In genomic region chr19:610071-610800, GRCh38 we compare ENCODE assay signal across 10 cellular contexts. TPM values are rescaled to one million over a fixed set of nuclear protein-coding genes. Genes with fewer than 3 reads are reported as not detected.
DNase-seq lines count a peak whose midpoint lies in the region; FAIRE-seq and TF ChIP-seq lines count a peak whose summit lies in the region.
"Had no signal": no experiment of that assay in that cellular context is flagged by ENCODE, and none has a peak within 500 bp of the region (broad histone marks: within the 10 kb centered on the region; RNA-seq: fewer than 3 reads in every experiment).

No MANE protein-coding gene starts in this region.

- peak overlapping the region; percentile 28; the same call in 1 of the 2 replicates for H4K8ac ChIP-seq in H1 (ENCODE audit: extremely low read depth, insufficient read depth, low read length)

- 51 to 60% methylated on average over 18 to 36 of the region's 38 CpGs for WGBS in GM23248 (ENCODE audit: low coverage in 1 of 2, low lambda C conversion rate in 2 of 2, missing lambda C conversion rate in 2 of 2), 2 experiments
- 94% methylated on average over 12 of the region's 38 CpGs; no CpG with 5 or more reads in 1 of the 2 experiments for WGBS in H1 (ENCODE audit: extremely low coverage in 1 of 2, insufficient coverage in 1 of 2, insufficient read length in 1 of 2, insufficient replicate concordance in 2 of 2, low coverage in 1 of 2, low lambda C conversion rate in 2 of 2, missing lambda C conversion rate in 1 of 2), 2 experiments

- H3K4me1 ChIP-seq in GM23248 (ENCODE audit: insufficient read depth) (peaks cover 15% of the 10 kb centered on the region), H1 (replicated peaks in 1 of 4; ENCODE audit: control insufficient read depth in 3 of 4, insufficient read depth in 4 of 4, low read length in 3 of 4) (no peaks in the 10 kb centered on the region)

- H3K9me3 Mint-ChIP-seq in T-helper 1 cell treated with Interleukin-12 subunit alpha and Interleukin-12 subunit beta and Interleukin-4 antibody, amounts not matched to agents 30 μg/mL and 1 μg/mL, for 36 hours, result no peaks in the 10 kb centered on the region
- H3K9me3 Mint-ChIP-seq in endothelial cell (ENCODE audit: unreplicated experiment), result no peaks in the 10 kb centered on the region

- H2BK15ac ChIP-seq in H1 (ENCODE audit: low read length), result no peak overlapping the region

- peaks cover 6% of the 10 kb centered on the region for H3F3A ChIP-seq in GM23248 (ENCODE audit: insufficient read depth)

- POLR2A ChIA-PET in H1 (lab: Charles Lee; ENCODE audit: partially characterized antibody), result interaction anchor here (1.6 kb wide), 1 partner anchor 20 kb away, joined by 3 read pairs; no protein-coding TSS in a partner anchor

- H3K27ac ChIP-seq in GM23248 (peak overlapping the region; percentile 85), H1 (ENCODE audit: low read depth, low read length) (no peak overlapping the region)

- H3K4me1 Mint-ChIP-seq in T-helper 1 cell treated with Interleukin-12 subunit alpha and Interleukin-12 subunit beta and Interleukin-4 antibody, amounts not matched to agents 30 μg/mL and 1 μg/mL, for 36 hours (ENCODE audit: low read depth), result peaks cover 5% of the 10 kb centered on the region
- H3K4me1 Mint-ChIP-seq in endothelial cell (ENCODE audit: unreplicated experiment), result no peaks in the 10 kb centered on the region

- H2BK5ac ChIP-seq in H1 (ENCODE audit: low read depth, low read length), result no peak overlapping the region

- peak overlapping the region; percentile 93 for H3K4me3 Mint-ChIP-seq in T-helper 1 cell treated with Interleukin-12 subunit alpha and Interleukin-12 subunit beta and Interleukin-4 antibody, amounts not matched to agents 30 μg/mL and 1 μg/mL, for 36 hours
- no peak overlapping the region for H3K4me3 Mint-ChIP-seq in endothelial cell (ENCODE audit: unreplicated experiment)

- TF ChIP-seq CTCF in H1 (IDR thresholded peaks at IDR 0.05; ENCODE audit: control extremely low read depth in 1 of 3, insufficient read depth in 1 of 3, low read depth in 1 of 3, low read length in 3 of 3), result no peak
- TF ChIP-seq CTCF in endothelial cell (IDR thresholded peaks at IDR 0.05; ENCODE audit: unreplicated experiment), result no peak
- TF ChIP-seq CTCF in GM13976 (IDR thresholded peaks at IDR 0.05; ENCODE audit: borderline replicate concordance, control extremely low read depth, extremely low read depth, insufficient read depth, missing control alignments), result no peak

- no peak for TF ChIP-seq RAD21 in H1 (IDR thresholded peaks at IDR 0.05 in 1 of 2, conservative IDR thresholded peaks at IDR 0.05 in 1 of 2; ENCODE audit: low read depth in 2 of 2, low read length in 2 of 2)

- no peaks in the 10 kb centered on the region for H3K9me2 ChIP-seq in GM23248 (ENCODE audit: insufficient read depth)

- H3K56ac ChIP-seq in H1 (replicated peaks; ENCODE audit: insufficient read length, low read depth, low read length), result no peak overlapping the region

- TF ChIP-seq POLR2A in H1 (IDR thresholded peaks at IDR 0.05; ENCODE audit: control extremely low read depth in 1 of 2, low read depth in 2 of 2, low read length in 2 of 2), result no peak

- H3K18ac ChIP-seq in H1 (ENCODE audit: extremely low read depth, low read length), result no peak overlapping the region

- no peaks in the 10 kb centered on the region for H3K36me3 ChIP-seq in GM23248 (ENCODE audit: low read depth)
- H3K36me3 ChIP-seq in H1 (ENCODE audit: control insufficient read depth in 2 of 4, insufficient read depth in 4 of 4, low read length in 3 of 4), result peaks cover 0 to 7% (median 3%) of the 10 kb centered on the region in 4 experiments; a peak in 2 of 8 replicates

- no peaks in the 10 kb centered on the region for H3K27me3 ChIP-seq in GM23248 (replicated peaks; ENCODE audit: insufficient read depth)
- no peaks in the 10 kb centered on the region for H3K27me3 ChIP-seq in H1 (replicated peaks in 1 of 4; ENCODE audit: control insufficient read depth in 3 of 4, extremely low read depth in 1 of 4, insufficient read depth in 3 of 4, low read length in 3 of 4)

- H2AK5ac ChIP-seq in H1 (ENCODE audit: low read depth, low read length), result no peak overlapping the region

- H3K9ac ChIP-seq in GM23248, result peak overlapping the region; percentile 65; the same call in 1 of the 2 replicates
- H3K9ac ChIP-seq in H1 (replicated peaks in 1 of 4; ENCODE audit: extremely low read depth in 1 of 4, low read depth in 3 of 4, low read length in 3 of 4), result no peak overlapping the region

- H3K4ac ChIP-seq in H1 (replicated peaks; ENCODE audit: insufficient read length, low read depth, low read length), result no peak overlapping the region

- H3K4me2 ChIP-seq in GM23248 (ENCODE audit: unreplicated experiment) (peak overlapping the region; percentile 51), H1 (ENCODE audit: insufficient read depth in 1 of 2, low read depth in 2 of 2, low read length in 2 of 2) (no peak overlapping the region)

- in situ Hi-C loops in GM23248 (cut with MboI) (no loop called here), GM13976 (cut with MboI; ENCODE audit: low sequenced_read_pairs, unreplicated experiment) (no loop called here)

- FAIRE-seq in H1 (lab: Jason Lieb, UNC), result no peak

- H3K23ac ChIP-seq in H1 (ENCODE audit: insufficient read length), result no peak overlapping the region

- H3K9me3 ChIP-seq in GM23248 (ENCODE audit: low read depth), result no peaks in the 10 kb centered on the region
- H3K9me3 ChIP-seq in H1 (ENCODE audit: insufficient read depth in 2 of 2, low read depth in 1 of 2, low read length in 1 of 2), result peaks cover 0 to 4% of the 10 kb centered on the region in 2 experiments; a peak in 1 of 4 replicates

- no peaks in the 10 kb centered on the region for H4K20me1 ChIP-seq in GM23248 (ENCODE audit: insufficient read depth)
- peaks cover 0 to 2% of the 10 kb centered on the region in 2 experiments for H4K20me1 ChIP-seq in H1 (replicated peaks in 1 of 2; ENCODE audit: control insufficient read depth in 1 of 2, insufficient read depth in 2 of 2, low read length in 2 of 2)

- peaks cover 7% of the 10 kb centered on the region for H3K36me3 Mint-ChIP-seq in T-helper 1 cell treated with Interleukin-12 subunit alpha and Interleukin-12 subunit beta and Interleukin-4 antibody, amounts not matched to agents 30 μg/mL and 1 μg/mL, for 36 hours (ENCODE audit: low read depth)
- peaks cover 10% of the 10 kb centered on the region for H3K36me3 Mint-ChIP-seq in endothelial cell (ENCODE audit: low read depth, unreplicated experiment)

- H2BK12ac ChIP-seq in H1 (ENCODE audit: low read depth, low read length), result no peak overlapping the region

- no peaks in the 10 kb centered on the region for H3K27me3 Mint-ChIP-seq in T-helper 1 cell treated with Interleukin-12 subunit alpha and Interleukin-12 subunit beta and Interleukin-4 antibody, amounts not matched to agents 30 μg/mL and 1 μg/mL, for 36 hours (ENCODE audit: low read depth)
- peaks cover 7% of the 10 kb centered on the region for H3K27me3 Mint-ChIP-seq in endothelial cell (ENCODE audit: unreplicated experiment)

- peak overlapping the region; percentile 96 for H3K27ac Mint-ChIP-seq in T-helper 1 cell treated with Interleukin-12 subunit alpha and Interleukin-12 subunit beta and Interleukin-4 antibody, amounts not matched to agents 30 μg/mL and 1 μg/mL, for 36 hours
- H3K27ac Mint-ChIP-seq in endothelial cell (ENCODE audit: unreplicated experiment), result no peak overlapping the region

- DNase-seq in GM23248 (no peak), H1 (ENCODE audit: low read depth in 1 of 2, low spot score in 2 of 2) (no peak), NCI-H748 (lab: John Stamatoyannopoulos, UW; ENCODE audit: unreplicated experiment) (no peak), endothelial cell (ENCODE audit: low spot score) (no peak), GM13976 (ENCODE audit: low spot score) (no peak), SK-N-DZ (ENCODE audit: low spot score) (no peak)
- peak; percentile 26 for DNase-seq in stimulated activated CD4-positive, alpha-beta T cell treated with anti-CD3 and anti-CD28 coated beads, Interleukin-4, amount 100 ng/mL, for 24 hours

- no peak overlapping the region for H4K5ac ChIP-seq in H1 (ENCODE audit: insufficient read length, low read depth, low read length)

- H3K4me3 ChIP-seq in GM23248, result no peak overlapping the region
- no peak overlapping the region for H3K4me3 ChIP-seq in H1 (ENCODE audit: extremely low read depth in 1 of 4, insufficient read depth in 2 of 4, low read depth in 3 of 4, low read length in 4 of 4)

- H4K91ac ChIP-seq in H1 (replicated peaks; ENCODE audit: insufficient read length, low read length), result no peak overlapping the region

- CTCF ChIA-PET in H1 (lab: Charles Lee; ENCODE audit: partially characterized antibody), result interaction anchor here (1.2 to 1.3 kb wide), 2 partner anchors 21 to 26 kb away, joined by 3 to 4 read pairs; no protein-coding TSS in a partner anchor

- H2AFZ ChIP-seq in GM23248 (peak overlapping the region; percentile 39; the same call in 1 of the 2 replicates), H1 (ENCODE audit: low read length) (no peak overlapping the region)

- H3K79me1 ChIP-seq in H1 (ENCODE audit: low read depth, low read length), result no peaks in the 10 kb centered on the region; the same call in 1 of the 2 replicates

- H3K14ac ChIP-seq in H1 (ENCODE audit: insufficient read length), result no peak overlapping the region

- H3K79me2 ChIP-seq in GM23248 (ENCODE audit: insufficient read depth) (no peaks in the 10 kb centered on the region), H1 (ENCODE audit: control insufficient read depth in 1 of 2, insufficient read depth in 2 of 2, low read length in 2 of 2) (no peaks in the 10 kb centered on the region)

- H2BK120ac ChIP-seq in H1 (replicated peaks; ENCODE audit: low read depth, low read length), result no peak overlapping the region

- no peak for TF ChIP-seq EP300 in H1 (IDR thresholded peaks at IDR 0.05; ENCODE audit: borderline replicate concordance in 1 of 2, low read depth in 2 of 2, low read length in 2 of 2)

- H3K23me2 ChIP-seq in H1 (ENCODE audit: low read depth, low read length), result no peaks in the 10 kb centered on the region

- no peak overlapping the region for H2BK20ac ChIP-seq in H1 (ENCODE audit: low read length)

RNA-seq across cellular contexts. Expression of gene HCN2, which starts 20.6 kb away (rescaled TPM):
- 1.8 and 3.1 TPM in 2 replicates for total RNA-seq in GM23248 (2014; rRNA removed; shearing (Covaris generic))
- 0.14 TPM in 1 of 2 replicates, not detected in the other for polyA plus RNA-seq in GM23248 (2016; fragmentation: Nextera tagmentation; extraction: Ambion mirVana)
- 3.6 and 4.0 TPM in 2 replicates for total RNA-seq in H1 (2021; fragmentation: NEBNext Ultra II Directional; extraction: Animal tissue kit (Norgen Biotek cat#: 25700))
- polyA plus RNA-seq in H1 (2011; rRNA removed), result 1.0 and 1.9 TPM in 2 replicates
- polyA plus RNA-seq in H1 (2011; cell fraction: cytosol; rRNA removed), result 1.3 TPM
- polyA plus RNA-seq in H1 (2011; cell fraction: nucleus; rRNA removed), result 3.2 TPM
- polyA plus RNA-seq in H1 (2012, experiment 1 of 2), result 1.6 to 4.6 TPM (median 3.9 TPM) in 4 replicates
- polyA plus RNA-seq in H1 (2012, experiment 2 of 2), result 2.2 TPM
- polyA plus RNA-seq in H1 (2013, experiment 1 of 2), result 3.0 TPM
- 3.2 TPM for polyA plus RNA-seq in H1 (2013, experiment 2 of 2)
- 1.6 and 4.2 TPM in 2 replicates for polyA minus RNA-seq in H1 (2011; rRNA and poly(A)+ RNA removed)
- 2.5 TPM for polyA minus RNA-seq in H1 (2011; cell fraction: cytosol; rRNA and poly(A)+ RNA removed)
- polyA minus RNA-seq in H1 (2011; cell fraction: nucleus; rRNA and poly(A)+ RNA removed), result 1.4 TPM
- total RNA-seq in endothelial cell (ENCODE audit: unreplicated experiment), result 0.28 TPM
- 2.9 and 3.2 TPM in 2 replicates for polyA plus RNA-seq in SK-N-DZ (2014; cell fraction: cytosol; rRNA removed)
- polyA plus RNA-seq in SK-N-DZ (2014; cell fraction: nucleus; rRNA removed), result 3.0 and 5.0 TPM in 2 replicates
- total RNA-seq: epithelial cell of proximal tubule had no signal

RNA-seq across cellular contexts. Expression of gene POLRMT, which starts 23.1 kb away (rescaled TPM):
- 36.2 and 48.8 TPM in 2 replicates for total RNA-seq in GM23248 (2014; rRNA removed; shearing (Covaris generic))
- 21.8 and 23.6 TPM in 2 replicates for polyA plus RNA-seq in GM23248 (2016; fragmentation: Nextera tagmentation; extraction: Ambion mirVana)
- 110 and 111 TPM in 2 replicates for total RNA-seq in H1 (2021; fragmentation: NEBNext Ultra II Directional; extraction: Animal tissue kit (Norgen Biotek cat#: 25700))
- polyA plus RNA-seq in H1 (2011; rRNA removed), result 93.0 and 119 TPM in 2 replicates
- 84.7 TPM for polyA plus RNA-seq in H1 (2011; cell fraction: cytosol; rRNA removed)
- 444 TPM for polyA plus RNA-seq in H1 (2011; cell fraction: nucleus; rRNA removed)
- 84.6 to 159 TPM (median 148 TPM) in 4 replicates for polyA plus RNA-seq in H1 (2012, experiment 1 of 2)
- 84.5 TPM for polyA plus RNA-seq in H1 (2012, experiment 2 of 2)
- polyA plus RNA-seq in H1 (2013, experiment 1 of 2), result 105 TPM
- polyA plus RNA-seq in H1 (2013, experiment 2 of 2), result 97.6 TPM
- polyA minus RNA-seq in H1 (2011; rRNA and poly(A)+ RNA removed), result 132 and 217 TPM in 2 replicates
- 86.2 TPM for polyA minus RNA-seq in H1 (2011; cell fraction: cytosol; rRNA and poly(A)+ RNA removed)
- polyA minus RNA-seq in H1 (2011; cell fraction: nucleus; rRNA and poly(A)+ RNA removed), result 105 TPM
- total RNA-seq in endothelial cell (ENCODE audit: unreplicated experiment), result 53.6 TPM
- 49.8 and 61.6 TPM in 2 replicates for polyA plus RNA-seq in SK-N-DZ (2014; cell fraction: cytosol; rRNA removed)
- polyA plus RNA-seq in SK-N-DZ (2014; cell fraction: nucleus; rRNA removed), result 285 and 379 TPM in 2 replicates

RNA-seq across cellular contexts. Expression of gene FGF22, which starts 29.4 kb away (rescaled TPM):
- total RNA-seq in GM23248 (2014; rRNA removed; shearing (Covaris generic)), result 0.13 and 1.2 TPM in 2 replicates
- polyA plus RNA-seq in GM23248 (2016; fragmentation: Nextera tagmentation; extraction: Ambion mirVana) (not detected in 2 replicates), H1 (2011; rRNA removed) (0.44 and 0.99 TPM in 2 replicates)
- 1.7 and 1.9 TPM in 2 replicates for total RNA-seq in H1 (2021; fragmentation: NEBNext Ultra II Directional; extraction: Animal tissue kit (Norgen Biotek cat#: 25700))
- polyA plus RNA-seq in H1 (2011; cell fraction: cytosol; rRNA removed), result 1.3 TPM
- polyA plus RNA-seq in H1 (2011; cell fraction: nucleus; rRNA removed), result 4.9 TPM
- polyA plus RNA-seq in H1 (2012, experiment 1 of 2), result 1.9 to 3.1 TPM (median 2.3 TPM) in 4 replicates
- 0.64 TPM for polyA plus RNA-seq in H1 (2012, experiment 2 of 2)
- polyA plus RNA-seq in H1 (2013, experiment 1 of 2), result 0.85 TPM
- 0.81 TPM for polyA plus RNA-seq in H1 (2013, experiment 2 of 2)
- polyA minus RNA-seq in H1 (2011; rRNA and poly(A)+ RNA removed), result 0.22 TPM in 1 of 2 replicates, not detected in the other
- 0.73 TPM for polyA minus RNA-seq in H1 (2011; cell fraction: cytosol; rRNA and poly(A)+ RNA removed)
- polyA minus RNA-seq in H1 (2011; cell fraction: nucleus; rRNA and poly(A)+ RNA removed), result 0.90 TPM
- not detected for total RNA-seq in endothelial cell (ENCODE audit: unreplicated experiment)
- polyA plus RNA-seq in SK-N-DZ (2014; cell fraction: cytosol; rRNA removed), result 1.8 TPM in 1 of 2 replicates, not detected in the other
- 1.5 and 3.3 TPM in 2 replicates for polyA plus RNA-seq in SK-N-DZ (2014; cell fraction: nucleus; rRNA removed)
- total RNA-seq: epithelial cell of proximal tubule, NCI-H460 had no signal

RNA-seq across cellular contexts. Expression of gene BSG, which starts 37.8 kb away (rescaled TPM):
- 887 and 955 TPM in 2 replicates for total RNA-seq in GM23248 (2014; rRNA removed; shearing (Covaris generic))
- polyA plus RNA-seq in GM23248 (2016; fragmentation: Nextera tagmentation; extraction: Ambion mirVana) (939 and 970 TPM in 2 replicates), H1 (2011; rRNA removed) (1,055 and 1,381 TPM in 2 replicates)
- total RNA-seq in H1 (2021; fragmentation: NEBNext Ultra II Directional; extraction: Animal tissue kit (Norgen Biotek cat#: 25700)), result 726 and 743 TPM in 2 replicates
- 777 TPM for polyA plus RNA-seq in H1 (2011; cell fraction: cytosol; rRNA removed)
- 835 TPM for polyA plus RNA-seq in H1 (2011; cell fraction: nucleus; rRNA removed)
- 563 to 829 TPM (median 731 TPM) in 4 replicates for polyA plus RNA-seq in H1 (2012, experiment 1 of 2)
- 1,009 TPM for polyA plus RNA-seq in H1 (2012, experiment 2 of 2)
- 1,327 TPM for polyA plus RNA-seq in H1 (2013, experiment 1 of 2)
- 1,362 TPM for polyA plus RNA-seq in H1 (2013, experiment 2 of 2)
- polyA minus RNA-seq in H1 (2011; rRNA and poly(A)+ RNA removed), result 300 and 353 TPM in 2 replicates
- 459 TPM for polyA minus RNA-seq in H1 (2011; cell fraction: cytosol; rRNA and poly(A)+ RNA removed)
- 278 TPM for polyA minus RNA-seq in H1 (2011; cell fraction: nucleus; rRNA and poly(A)+ RNA removed)
- 353 TPM for total RNA-seq in endothelial cell (ENCODE audit: unreplicated experiment)
- polyA plus RNA-seq in SK-N-DZ (2014; cell fraction: cytosol; rRNA removed), result 842 and 849 TPM in 2 replicates
- 345 and 387 TPM in 2 replicates for polyA plus RNA-seq in SK-N-DZ (2014; cell fraction: nucleus; rRNA removed)

RNA-seq across cellular contexts. Expression of gene RNF126, which starts 52.8 kb away (rescaled TPM):
- total RNA-seq in GM23248 (2014; rRNA removed; shearing (Covaris generic)), result 71.3 and 72.4 TPM in 2 replicates
- polyA plus RNA-seq in GM23248 (2016; fragmentation: Nextera tagmentation; extraction: Ambion mirVana), result 52.7 and 58.5 TPM in 2 replicates
- total RNA-seq in H1 (2021; fragmentation: NEBNext Ultra II Directional; extraction: Animal tissue kit (Norgen Biotek cat#: 25700)), result 64.7 and 68.0 TPM in 2 replicates
- 21.8 and 56.5 TPM in 2 replicates for polyA plus RNA-seq in H1 (2011; rRNA removed)
- polyA plus RNA-seq in H1 (2011; cell fraction: cytosol; rRNA removed), result 41.8 TPM
- 90.9 TPM for polyA plus RNA-seq in H1 (2011; cell fraction: nucleus; rRNA removed)
- 43.7 to 67.7 TPM (median 63.8 TPM) in 4 replicates for polyA plus RNA-seq in H1 (2012, experiment 1 of 2)
- 52.5 TPM for polyA plus RNA-seq in H1 (2012, experiment 2 of 2)
- polyA plus RNA-seq in H1 (2013, experiment 1 of 2), result 85.5 TPM
- polyA plus RNA-seq in H1 (2013, experiment 2 of 2), result 80.6 TPM
- polyA minus RNA-seq in H1 (2011; rRNA and poly(A)+ RNA removed), result 5.7 and 7.1 TPM in 2 replicates
- 31.9 TPM for polyA minus RNA-seq in H1 (2011; cell fraction: cytosol; rRNA and poly(A)+ RNA removed)
- polyA minus RNA-seq in H1 (2011; cell fraction: nucleus; rRNA and poly(A)+ RNA removed), result 33.1 TPM
- total RNA-seq in endothelial cell (ENCODE audit: unreplicated experiment), result 41.7 TPM
- polyA plus RNA-seq in SK-N-DZ (2014; cell fraction: cytosol; rRNA removed), result 60.8 and 67.6 TPM in 2 replicates
- polyA plus RNA-seq in SK-N-DZ (2014; cell fraction: nucleus; rRNA removed), result 98.8 and 99.8 TPM in 2 replicates
